ENCODE assay signal across 2 cellular contexts in the genomic region with DNA sequence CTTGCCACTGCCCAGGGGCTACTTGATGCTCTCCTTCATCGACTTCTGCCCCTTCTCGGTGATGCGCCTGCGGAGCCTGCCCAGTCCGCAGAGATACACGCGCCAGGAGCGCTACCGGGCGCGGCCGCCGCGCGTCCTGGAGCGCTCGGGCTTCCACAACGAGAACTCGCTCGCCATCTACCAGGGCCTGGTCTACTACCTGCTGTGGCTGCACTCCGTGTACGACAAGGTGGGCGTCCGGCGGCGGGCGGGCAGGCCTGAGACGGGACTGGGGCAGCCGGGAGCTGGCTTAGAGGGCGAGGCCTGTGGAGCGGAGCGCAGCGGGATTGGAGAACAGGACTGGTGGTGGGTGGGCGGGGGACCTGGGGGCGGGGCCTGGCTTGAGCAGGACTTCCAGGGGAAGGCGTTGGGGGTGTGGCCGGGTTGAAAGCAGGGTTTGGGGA.
TF ChIP-seq lines count a peak whose summit lies in the region.

No MANE protein-coding gene starts in this region.

TF ChIP-seq in IMR-90, 13 proteins besides CTCF, POLR2A, EP300 and RAD21:
- TF ChIP-seq NFE2L2 (IDR thresholded peaks at IDR 0.05; ENCODE audit: low read depth, low read length): no peak
- TF ChIP-seq MXI1 (IDR thresholded peaks at IDR 0.05; ENCODE audit: borderline replicate concordance, low read depth, low read length): no peak
- TF ChIP-seq, protein P1, sequence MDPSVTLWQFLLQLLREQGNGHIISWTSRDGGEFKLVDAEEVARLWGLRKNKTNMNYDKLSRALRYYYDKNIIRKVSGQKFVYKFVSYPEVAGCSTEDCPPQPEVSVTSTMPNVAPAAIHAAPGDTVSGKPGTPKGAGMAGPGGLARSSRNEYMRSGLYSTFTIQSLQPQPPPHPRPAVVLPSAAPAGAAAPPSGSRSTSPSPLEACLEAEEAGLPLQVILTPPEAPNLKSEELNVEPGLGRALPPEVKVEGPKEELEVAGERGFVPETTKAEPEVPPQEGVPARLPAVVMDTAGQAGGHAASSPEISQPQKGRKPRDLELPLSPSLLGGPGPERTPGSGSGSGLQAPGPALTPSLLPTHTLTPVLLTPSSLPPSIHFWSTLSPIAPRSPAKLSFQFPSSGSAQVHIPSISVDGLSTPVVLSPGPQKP (IDR thresholded peaks at IDR 0.05; ENCODE audit: borderline replicate concordance, low read depth, low read length): no peak
- TF ChIP-seq RCOR1 (IDR thresholded peaks at IDR 0.05; ENCODE audit: insufficient replicate concordance, low read length): no peak
- no peak for TF ChIP-seq FOS (IDR thresholded peaks at IDR 0.05; ENCODE audit: low read depth, low read length)
- TF ChIP-seq CHD1 (IDR thresholded peaks at IDR 0.05; ENCODE audit: low read depth, low read length): no peak
- no peak for TF ChIP-seq MAZ (IDR thresholded peaks at IDR 0.05; ENCODE audit: borderline replicate concordance, low read depth, low read length)
- TF ChIP-seq CEBPB (IDR thresholded peaks at IDR 0.05; ENCODE audit: low read depth, low read length): no peak
- no peak for TF ChIP-seq MAFK (IDR thresholded peaks at IDR 0.05; ENCODE audit: low read depth, low read length)

TF ChIP-seq in neural cell, 6 proteins besides CTCF, POLR2A, EP300 and RAD21:
- no peak for TF ChIP-seq TAF1 (IDR thresholded peaks at IDR 0.05; ENCODE audit: low read depth)
- no peak for TF ChIP-seq EZH2 (IDR thresholded peaks at IDR 0.05; ENCODE audit: borderline replicate concordance, insufficient read depth, low read length, poor library complexity, severe bottlenecking)
- TF ChIP-seq POLR2AphosphoS5 (IDR thresholded peaks at IDR 0.05): no peak
- TF ChIP-seq SMC3 (conservative IDR thresholded peaks at IDR 0.05; ENCODE audit: poor library complexity): no peak
- TF ChIP-seq, protein P2, sequence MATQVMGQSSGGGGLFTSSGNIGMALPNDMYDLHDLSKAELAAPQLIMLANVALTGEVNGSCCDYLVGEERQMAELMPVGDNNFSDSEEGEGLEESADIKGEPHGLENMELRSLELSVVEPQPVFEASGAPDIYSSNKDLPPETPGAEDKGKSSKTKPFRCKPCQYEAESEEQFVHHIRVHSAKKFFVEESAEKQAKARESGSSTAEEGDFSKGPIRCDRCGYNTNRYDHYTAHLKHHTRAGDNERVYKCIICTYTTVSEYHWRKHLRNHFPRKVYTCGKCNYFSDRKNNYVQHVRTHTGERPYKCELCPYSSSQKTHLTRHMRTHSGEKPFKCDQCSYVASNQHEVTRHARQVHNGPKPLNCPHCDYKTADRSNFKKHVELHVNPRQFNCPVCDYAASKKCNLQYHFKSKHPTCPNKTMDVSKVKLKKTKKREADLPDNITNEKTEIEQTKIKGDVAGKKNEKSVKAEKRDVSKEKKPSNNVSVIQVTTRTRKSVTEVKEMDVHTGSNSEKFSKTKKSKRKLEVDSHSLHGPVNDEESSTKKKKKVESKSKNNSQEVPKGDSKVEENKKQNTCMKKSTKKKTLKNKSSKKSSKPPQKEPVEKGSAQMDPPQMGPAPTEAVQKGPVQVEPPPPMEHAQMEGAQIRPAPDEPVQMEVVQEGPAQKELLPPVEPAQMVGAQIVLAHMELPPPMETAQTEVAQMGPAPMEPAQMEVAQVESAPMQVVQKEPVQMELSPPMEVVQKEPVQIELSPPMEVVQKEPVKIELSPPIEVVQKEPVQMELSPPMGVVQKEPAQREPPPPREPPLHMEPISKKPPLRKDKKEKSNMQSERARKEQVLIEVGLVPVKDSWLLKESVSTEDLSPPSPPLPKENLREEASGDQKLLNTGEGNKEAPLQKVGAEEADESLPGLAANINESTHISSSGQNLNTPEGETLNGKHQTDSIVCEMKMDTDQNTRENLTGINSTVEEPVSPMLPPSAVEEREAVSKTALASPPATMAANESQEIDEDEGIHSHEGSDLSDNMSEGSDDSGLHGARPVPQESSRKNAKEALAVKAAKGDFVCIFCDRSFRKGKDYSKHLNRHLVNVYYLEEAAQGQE (IDR thresholded peaks at IDR 0.05; ENCODE audit: borderline replicate concordance): no peak
- no peak for TF ChIP-seq MXI1 (conservative IDR thresholded peaks at IDR 0.05; ENCODE audit: poor library complexity, severe bottlenecking)
